Comparison of ENCODE assay signal across 10 cellular contexts in the genomic region with DNA sequence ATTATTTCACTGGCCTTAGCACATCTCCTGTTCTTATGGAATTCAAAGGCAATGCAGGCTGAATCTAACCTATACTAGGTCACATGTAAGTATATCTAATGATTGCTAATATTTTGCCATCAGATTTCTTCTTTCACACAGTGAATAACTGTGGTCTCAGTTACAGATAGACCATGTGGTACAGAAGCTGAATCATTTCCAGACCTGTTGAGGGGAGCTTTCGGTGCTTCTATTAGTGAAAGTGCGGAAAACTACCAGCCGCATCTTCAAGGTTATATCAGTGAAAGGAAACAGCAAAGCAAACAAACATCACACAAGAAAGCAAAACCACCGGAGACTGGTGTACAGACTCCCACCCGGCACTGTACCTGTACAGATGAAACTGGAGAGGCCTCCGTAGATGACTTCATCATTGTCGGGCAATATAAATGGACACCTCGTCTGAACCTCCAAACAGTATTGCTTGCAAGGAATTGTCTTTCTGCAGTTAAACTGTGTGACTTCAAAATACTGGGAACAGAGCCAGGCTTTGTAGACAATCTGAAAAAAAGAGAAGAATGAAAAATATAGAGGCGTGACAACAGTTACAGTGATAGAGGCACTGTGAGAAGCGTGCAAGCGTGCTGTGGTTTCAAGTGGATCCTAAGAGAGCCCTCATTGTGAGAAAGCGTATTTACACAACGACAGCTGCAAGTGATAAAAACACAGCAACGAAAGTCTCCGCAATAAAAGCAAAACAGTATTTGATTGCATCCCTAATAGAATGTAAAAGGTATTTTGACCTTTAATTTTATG.
DNase-seq lines count a peak whose midpoint lies in the region; ATAC-seq and TF ChIP-seq lines count a peak whose summit lies in the region.
"Had no signal": no experiment of that assay in that cellular context is flagged by ENCODE, and none has a peak within 500 bp of the region (broad histone marks: within the 10 kb centered on the region; RNA-seq: fewer than 3 reads in every experiment).

No MANE protein-coding gene starts in this region.

- DNase-seq in AG08395 (ENCODE audit: low spot score) (peak; percentile 6), NCI-H1417 (lab: John Stamatoyannopoulos, UW) (peak; percentile 94 to 100 (median 99)), SK-N-MC (ENCODE audit: low read depth, low spot score) (no peak), lower lobe of right lung (no peak), natural killer cell (no peak), endodermal cell (no peak)
- no peak for DNase-seq in activated effector memory CD4-positive, alpha-beta T cell treated with Interleukin-2 at 50 U/mL for 16 hours

- H3K9me3 Mint-ChIP-seq in natural killer cell (no peaks in the 10 kb centered on the region), endodermal cell (no peaks in the 10 kb centered on the region)

- H3K36me3 Mint-ChIP-seq in natural killer cell (no peaks in the 10 kb centered on the region), endodermal cell (ENCODE audit: low read depth) (no peaks in the 10 kb centered on the region)

- no peaks in the 10 kb centered on the region for H3K27me3 Mint-ChIP-seq in natural killer cell (ENCODE audit: low read depth in 2 of 2)
- H3K27me3 Mint-ChIP-seq in endodermal cell (ENCODE audit: insufficient read depth), result peaks cover 11% of the 10 kb centered on the region

- WGBS in endodermal cell (ENCODE audit: insufficient coverage in 1 of 2, insufficient read length in 1 of 2), 2 experiments, result 88 to 91% methylated on average over 15 of the region's 15 CpGs

- H3K27me3 ChIP-seq in lower lobe of right lung (ENCODE audit: low read depth), result no peaks in the 10 kb centered on the region
- H3K27me3 ChIP-seq in endodermal cell (ENCODE audit: control insufficient read depth, insufficient read depth, low read length, poor library complexity, severe bottlenecking), result no peaks in the 10 kb centered on the region
- H3K27me3 ChIP-seq: cardiac muscle cell, MG63 had no signal

- H3K9me3 ChIP-seq in SK-N-MC (ENCODE audit: low read depth, low read length) (no peaks in the 10 kb centered on the region), lower lobe of right lung (no peaks in the 10 kb centered on the region), endodermal cell (ENCODE audit: control insufficient read depth, low read length) (no peaks in the 10 kb centered on the region)
- H3K9me3 ChIP-seq: MG63 had no signal

- H3K4me3 Mint-ChIP-seq in natural killer cell (no peak overlapping the region), endodermal cell (no peak overlapping the region)

- peak; percentile 33 to 50 for ATAC-seq in lower lobe of right lung
- no peak for ATAC-seq in natural killer cell
- ATAC-seq in GM19395 (IDR thresholded peaks at IDR 0.05; ENCODE audit: unreplicated experiment), result no peak

- intact Hi-C loops in lower lobe of right lung (cut with DNase I) (no loop called here), natural killer cell (cut with micrococcal nuclease) (loop anchor here (2.0 kb wide), 1 partner anchor 438 kb away; no protein-coding TSS in a partner anchor)

- H3K27ac Mint-ChIP-seq in natural killer cell, result no peak overlapping the region
- H3K27ac Mint-ChIP-seq in endodermal cell, result no peak overlapping the region

- peaks cover 0 to 1% of the 10 kb centered on the region in 2 donors for H3K4me1 Mint-ChIP-seq in natural killer cell
- peaks cover 7% of the 10 kb centered on the region for H3K4me1 Mint-ChIP-seq in endodermal cell

- TF ChIP-seq CTCF in lower lobe of right lung (IDR thresholded peaks at IDR 0.05) (no peak), natural killer cell (IDR thresholded peaks at IDR 0.05) (no peak), endodermal cell (conservative IDR thresholded peaks at IDR 0.05) (no peak)

- H3K36me3 ChIP-seq in SK-N-MC (ENCODE audit: insufficient read depth, low read length), result no peaks in the 10 kb centered on the region
- no peaks in the 10 kb centered on the region for H3K36me3 ChIP-seq in lower lobe of right lung
- no peaks in the 10 kb centered on the region for H3K36me3 ChIP-seq in endodermal cell (ENCODE audit: control insufficient read depth, insufficient read depth, low read length)
- H3K36me3 ChIP-seq: cardiac muscle cell, MG63 had no signal

- H3K4me1 ChIP-seq in lower lobe of right lung, result peaks cover 5% of the 10 kb centered on the region
- H3K4me1 ChIP-seq in endodermal cell (ENCODE audit: control insufficient read depth, insufficient read depth, low read length), result peaks cover 2% of the 10 kb centered on the region

- H3K27ac ChIP-seq in SK-N-MC, result no peak overlapping the region
- H3K27ac ChIP-seq in lower lobe of right lung, result no peak overlapping the region
- no peak overlapping the region for H3K27ac ChIP-seq in endodermal cell (ENCODE audit: low read depth, low read length)
- H3K27ac ChIP-seq: cardiac muscle cell had no signal

- peak overlapping the region; percentile 74 for H3K4me3 ChIP-seq in SK-N-MC
- peak overlapping the region; percentile 7 for H3K4me3 ChIP-seq in lower lobe of right lung
- H3K4me3 ChIP-seq in endodermal cell (ENCODE audit: low read length), result no peak overlapping the region
- H3K4me3 ChIP-seq: cardiac muscle cell, MG63 had no signal

- peak overlapping the region; percentile 2 for H3K9ac ChIP-seq in SK-N-MC (ENCODE audit: insufficient read length)
- H3K9ac ChIP-seq in endodermal cell (ENCODE audit: extremely low read depth, low read length, poor library complexity, severe bottlenecking), result no peak overlapping the region

Comparison
In these comparisons a context has a peak if more than half of its experiments do, and no peak if none do; other contexts are left out.
1. DNase-seq: peak in AG08395 (single experiment) and NCI-H1417 (3 of 3); none in SK-N-MC (single experiment), lower lobe of right lung (single experiment), activated effector memory CD4-positive, alpha-beta T cell treated with Interleukin-2 at 50 U/mL for 16 hours (single experiment), natural killer cell (single experiment) and endodermal cell (single experiment).
2. ATAC-seq: peak in lower lobe of right lung (2 of 2); none in natural killer cell (0 of 3) and GM19395 (single experiment).